In genomic region chr3:123584284-123584987, GRCh38 we compare ENCODE assay signal across 8 cellular contexts. TPM values are rescaled to one million over a fixed set of nuclear protein-coding genes. Genes with fewer than 3 reads are reported as not detected.
DNase-seq lines count a peak whose midpoint lies in the region; ATAC-seq and TF ChIP-seq lines count a peak whose summit lies in the region.

No MANE protein-coding gene starts in this region.

- H3K4me1 ChIP-seq in OCI-LY7 (ENCODE audit: insufficient read depth, low read length, poor library complexity, severe bottlenecking) (peaks cover 25% of the 10 kb centered on the region), liver (ENCODE audit: control insufficient read depth in 4 of 4, insufficient read depth in 4 of 4, low read length in 3 of 4) (peaks cover 4 to 33% (median 30%) of the 10 kb centered on the region in 4 donors), subcutaneous abdominal adipose tissue (ENCODE audit: control insufficient read depth in 5 of 5, insufficient read depth in 5 of 5, low read length in 5 of 5) (peaks cover 0 to 51% (median 33%) of the 10 kb centered on the region in 5 donors)

- CTCF ChIA-PET in OCI-LY7 (lab: Charles Lee; ENCODE audit: unreplicated experiment) = no interaction called here

- TF ChIP-seq CTCF in OCI-LY7 (conservative IDR thresholded peaks at IDR 0.05; ENCODE audit: low read length) = peak; percentile 44
- TF ChIP-seq CTCF in liver (IDR thresholded peaks at IDR 0.05; ENCODE audit: low read depth, low read length, missing input control) = no peak

- H3K9ac ChIP-seq in liver (ENCODE audit: low read depth in 1 of 2, low read length in 2 of 2) (peak overlapping the region; percentile 21 to 70), subcutaneous abdominal adipose tissue (ENCODE audit: low read length in 5 of 5) (peak overlapping the region; percentile 68 to 86 (median 74))

- H3K36me3 ChIP-seq in OCI-LY7 (ENCODE audit: insufficient read depth, low read length) = peaks cover 42% of the 10 kb centered on the region
- peaks cover 5 to 11% (median 8%) of the 10 kb centered on the region in 4 donors for H3K36me3 ChIP-seq in liver (ENCODE audit: control insufficient read depth in 4 of 4, insufficient read depth in 3 of 4, low read depth in 1 of 4, low read length in 3 of 4)
- H3K36me3 ChIP-seq in subcutaneous abdominal adipose tissue (ENCODE audit: control insufficient read depth in 5 of 5, insufficient read depth in 5 of 5, low read length in 5 of 5) = peaks cover 6 to 19% (median 9%) of the 10 kb centered on the region in 5 donors

- H3K9me2 ChIP-seq in OCI-LY7 (ENCODE audit: insufficient read depth, low read length) = no peaks in the 10 kb centered on the region

- no peaks in the 10 kb centered on the region; the same call in 1 of the 2 replicates for H4K20me1 ChIP-seq in OCI-LY7 (ENCODE audit: insufficient read depth, low read length)

- POLR2A ChIA-PET in OCI-LY7 (lab: Charles Lee) = interaction anchor here (0.5 to 2.4 kb wide), 3 partner anchors 11 to 54 kb away, joined by 3 to 11 read pairs (median 3); no protein-coding TSS in a partner anchor

- DNase-seq in AG20443 (ENCODE audit: low spot score) (peak; percentile 59), OCI-LY7 (ENCODE audit: low spot score) (peak; percentile 44), cerebellar cortex (ENCODE audit: low spot score) (peak; percentile 43), foreskin melanocyte (no peak)

- H3K27ac ChIP-seq in OCI-LY7 (ENCODE audit: low read depth, low read length, poor library complexity, severe bottlenecking) = peak overlapping the region; percentile 19
- peak overlapping the region; percentile 91 to 98 for H3K27ac ChIP-seq in liver (ENCODE audit: low read depth in 1 of 2, low read length in 2 of 2)
- peak overlapping the region; percentile 76 for H3K27ac ChIP-seq in subcutaneous abdominal adipose tissue (ENCODE audit: low read depth, low read length)

- H3K27me3 ChIP-seq in liver (ENCODE audit: control insufficient read depth in 4 of 4, insufficient read depth in 4 of 4, low read length in 3 of 4) = no peaks in the 10 kb centered on the region
- H3K27me3 ChIP-seq in subcutaneous abdominal adipose tissue (ENCODE audit: control insufficient read depth in 5 of 5, insufficient read depth in 4 of 5, low read length in 5 of 5) = no peaks in the 10 kb centered on the region

- BruUV-seq in OCI-LY7 (replicated peaks; lab: Mats Ljungman, UMichigan) = no TSS peak

- H3K4me2 ChIP-seq in OCI-LY7 (ENCODE audit: low read length) = peak overlapping the region; percentile 95

- TF ChIP-seq RAD21 in liver (IDR thresholded peaks at IDR 0.05) = no peak

- intact Hi-C loops in OCI-LY7 (cut with micrococcal nuclease; ENCODE audit: unreplicated experiment) = loop anchor here (10.0 kb wide), 1 partner anchor 1070 kb away; the partner anchor contains the start of gene KPNA1

- under 1% methylated on average over 65 of the region's 65 CpGs for WGBS in liver

- H3K4me3 ChIP-seq in OCI-LY7 (ENCODE audit: low read depth, low read length, poor library complexity, severe bottlenecking) (peak overlapping the region; percentile 97), liver (ENCODE audit: low read depth in 1 of 3, low read length in 3 of 3) (peak overlapping the region; percentile 75 to 92 (median 85)), subcutaneous abdominal adipose tissue (ENCODE audit: low read depth in 1 of 5, low read length in 5 of 5) (peak overlapping the region; percentile 74 to 96 (median 85))

- H2AFZ ChIP-seq in OCI-LY7 (ENCODE audit: low read length) = peak overlapping the region; percentile 96

- peaks cover 33% of the 10 kb centered on the region for H3K79me2 ChIP-seq in OCI-LY7 (ENCODE audit: insufficient read depth, low read depth, low read length)

- ATAC-seq in GM18502 (IDR thresholded peaks at IDR 0.05; ENCODE audit: poor library complexity, unreplicated experiment) (peak; percentile 39), HG02884 (IDR thresholded peaks at IDR 0.05; ENCODE audit: unreplicated experiment) (peak; percentile 31)

- H3K9me3 ChIP-seq in OCI-LY7 (ENCODE audit: low read length) = peaks cover 19% of the 10 kb centered on the region
- H3K9me3 ChIP-seq in liver (ENCODE audit: control insufficient read depth in 4 of 4, low read length in 3 of 4) = no peaks in the 10 kb centered on the region
- H3K9me3 ChIP-seq in subcutaneous abdominal adipose tissue (ENCODE audit: control insufficient read depth in 5 of 5, low read length in 5 of 5) = no peaks in the 10 kb centered on the region

TF ChIP-seq in liver, 16 proteins besides CTCF, POLR2A, EP300 and RAD21:
- TF ChIP-seq HNF4A (conservative IDR thresholded peaks at IDR 0.05) = no peak
- TF ChIP-seq ZBTB33 (IDR thresholded peaks at IDR 0.05) = no peak
- no peak for TF ChIP-seq GABPA (IDR thresholded peaks at IDR 0.05 in 1 of 2, conservative IDR thresholded peaks at IDR 0.05 in 1 of 2)
- TF ChIP-seq FOXA1 (IDR thresholded peaks at IDR 0.05) = no peak
- TF ChIP-seq SP1 (IDR thresholded peaks at IDR 0.05) = no peak
- TF ChIP-seq EGR1 (IDR thresholded peaks at IDR 0.05; ENCODE audit: low read depth in 2 of 2) = no peak
- TF ChIP-seq TAF1 (conservative IDR thresholded peaks at IDR 0.05) = no peak

RNA-seq across cellular contexts. Expression of gene HACD2, which starts 0.4 kb away (rescaled TPM):
- 6.5 and 10.2 TPM in 2 replicates for total RNA-seq in OCI-LY7 (2014; rRNA removed; shearing (Covaris generic))
- 18.0 and 22.5 TPM in 2 replicates for total RNA-seq in OCI-LY7 (2022)
- 10 to 100 TPM; 34.7 to 45.2 TPM for total RNA-seq in liver
- 10 to 100 TPM; 14.8 to 15.7 TPM for polyA plus RNA-seq in liver

Comparison
In these comparisons a context has a peak if more than half of its experiments do, and no peak if none do; other contexts are left out.
1. H3K27ac ChIP-seq: peak in every context shown above with its lines; median percentile 94 in liver; 76 in subcutaneous abdominal adipose tissue; 19 in OCI-LY7.